Comparison of ENCODE assay signal across 12 cellular contexts in the genomic region with DNA sequence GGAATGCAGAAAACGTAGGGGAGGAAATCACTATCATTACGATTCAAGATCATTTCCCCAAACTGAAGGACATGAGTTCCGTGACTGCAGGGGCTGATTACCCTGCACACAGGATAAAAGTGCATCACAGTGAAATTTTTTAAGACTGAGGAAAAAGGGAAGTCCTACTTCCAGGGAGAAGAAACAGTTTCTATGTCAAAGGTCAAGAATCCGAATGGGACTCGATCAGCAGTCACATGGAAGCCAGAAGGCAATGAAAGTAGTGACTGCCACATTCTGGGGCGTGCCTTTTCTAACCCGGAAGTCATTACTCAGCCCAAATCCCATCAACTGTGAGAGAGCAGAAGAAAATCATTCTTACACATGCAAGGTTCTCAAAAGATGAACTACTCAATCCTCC. TPM values are rescaled to one million over a fixed set of nuclear protein-coding genes. Genes with fewer than 3 reads are reported as not detected.
DNase-seq lines count a peak whose midpoint lies in the region; ATAC-seq and TF ChIP-seq lines count a peak whose summit lies in the region.
"Had no signal": no experiment of that assay in that cellular context is flagged by ENCODE, and none has a peak within 500 bp of the region (broad histone marks: within the 10 kb centered on the region; RNA-seq: fewer than 3 reads in every experiment).

No MANE protein-coding gene starts in this region.

- no peak overlapping the region for H3K4me3 ChIP-seq in smooth muscle cell
- H3K4me3 ChIP-seq: SJSA1, thoracic aorta had no signal

- peaks cover 58% of the 10 kb centered on the region for H3K4me1 Mint-ChIP-seq in CD14-positive monocyte
- peaks cover 9% of the 10 kb centered on the region for H3K4me1 Mint-ChIP-seq in neural crest cell

- H3K9me3 Mint-ChIP-seq in CD14-positive monocyte (no peaks in the 10 kb centered on the region), neural crest cell (no peaks in the 10 kb centered on the region)

- intact Hi-C loops in CD14-positive monocyte (cut with micrococcal nuclease) = no loop called here

- TF ChIP-seq CTCF in CD14-positive monocyte (IDR thresholded peaks at IDR 0.05) (no peak), neural crest cell (conservative IDR thresholded peaks at IDR 0.05) (no peak), smooth muscle cell (IDR thresholded peaks at IDR 0.05; ENCODE audit: borderline replicate concordance, insufficient read depth, poor library complexity, severe bottlenecking) (no peak)

- no peak overlapping the region for H3K27ac ChIP-seq in smooth muscle cell (ENCODE audit: low read depth)
- H3K27ac ChIP-seq: SJSA1, thoracic aorta had no signal

- DNase-seq in CD14-positive monocyte (ENCODE audit: low spot score) (peak; percentile 85), NOMO-1 (lab: John Stamatoyannopoulos, UW; ENCODE audit: unreplicated experiment in 2 of 2) (peak; percentile 73 to 79), fibroblast of gingiva (ENCODE audit: low read depth) (peak; percentile 11), neural crest cell (ENCODE audit: low read depth, low spot score) (no peak), NCI-H1105 (lab: John Stamatoyannopoulos, UW) (no peak), smooth muscle cell (lab: John Stamatoyannopoulos, UW; ENCODE audit: unreplicated experiment) (no peak)
- DNase-seq: DMS 273 treated with DMSO at 0.1 percent for 48 hours; stimulated activated CD4-positive, alpha-beta T cell treated with anti-CD3 and anti-CD28 coated beads, Interleukin-15, amount 100 ng/mL, for 24 hours had no signal

- H3F3A ChIP-seq in smooth muscle cell (ENCODE audit: low read depth) = no peaks in the 10 kb centered on the region

- H2AFZ ChIP-seq in smooth muscle cell (ENCODE audit: low read depth) = no peak overlapping the region

- H3K27me3 Mint-ChIP-seq in CD14-positive monocyte (ENCODE audit: low read depth in 3 of 3) (no peaks in the 10 kb centered on the region), neural crest cell (ENCODE audit: low read depth) (no peaks in the 10 kb centered on the region)

- H3K4me2 ChIP-seq in smooth muscle cell = no peak overlapping the region

- WGBS in smooth muscle cell (ENCODE audit: low lambda C conversion rate) = 83% methylated on average over 7 of the region's 7 CpGs

- no peak overlapping the region for H3K9ac ChIP-seq in smooth muscle cell (ENCODE audit: low read depth)

- H3K4me3 Mint-ChIP-seq in CD14-positive monocyte (peak overlapping the region; percentile 55 to 67), neural crest cell (no peak overlapping the region)

- peaks cover 78% of the 10 kb centered on the region for H3K79me2 ChIP-seq in smooth muscle cell (ENCODE audit: low read depth)

- ATAC-seq in GM21447 (IDR thresholded peaks at IDR 0.05; ENCODE audit: unreplicated experiment) (no peak), HG03039 (IDR thresholded peaks at IDR 0.05; ENCODE audit: unreplicated experiment) (no peak)

- H3K27ac Mint-ChIP-seq in CD14-positive monocyte (peak overlapping the region; percentile 79 to 95 (median 88)), neural crest cell (ENCODE audit: unreplicated experiment) (peak overlapping the region; percentile 7)

- no peaks in the 10 kb centered on the region for H3K36me3 ChIP-seq in smooth muscle cell (ENCODE audit: low read depth)
- H3K36me3 ChIP-seq: thoracic aorta had no signal

- H3K36me3 Mint-ChIP-seq in CD14-positive monocyte (peaks cover 4 to 36% of the 10 kb centered on the region in 2 donors), neural crest cell (ENCODE audit: low read depth) (peaks cover 2% of the 10 kb centered on the region)

- no peaks in the 10 kb centered on the region for H3K4me1 ChIP-seq in smooth muscle cell (ENCODE audit: low read depth)
- H3K4me1 ChIP-seq: SJSA1 had no signal

- H4K20me1 ChIP-seq in smooth muscle cell (ENCODE audit: low read depth) = peaks cover 92% of the 10 kb centered on the region

- H3K27me3 ChIP-seq in smooth muscle cell (ENCODE audit: low read depth) = no peaks in the 10 kb centered on the region
- H3K27me3 ChIP-seq: SJSA1 had no signal

- no peaks in the 10 kb centered on the region for H3K9me3 ChIP-seq in smooth muscle cell (replicated peaks; ENCODE audit: low read depth)
- H3K9me3 ChIP-seq: SJSA1, thoracic aorta had no signal

RNA-seq across cellular contexts. Expression of gene ZZEF1, which starts 12.1 kb away (rescaled TPM):
- 1 to 10 TPM; 2.5 to 3.7 TPM for polyA plus RNA-seq in CD14-positive monocyte
- 26.9 and 28.0 TPM in 2 replicates for total RNA-seq in neural crest cell
- 15.0 and 20.0 TPM in 2 replicates for total RNA-seq in smooth muscle cell
- polyA plus RNA-seq in smooth muscle cell = 3.8 and 5.7 TPM in 2 replicates

RNA-seq across cellular contexts. Expression of gene CYB5D2, which starts 12.3 kb away (rescaled TPM):
- polyA plus RNA-seq in CD14-positive monocyte = 10 to 100 TPM; 10.4 to 14.3 TPM
- total RNA-seq in neural crest cell = 12.1 and 12.9 TPM in 2 replicates
- total RNA-seq in smooth muscle cell = 12.2 and 13.3 TPM in 2 replicates
- 15.2 and 16.7 TPM in 2 replicates for polyA plus RNA-seq in smooth muscle cell

Comparison
In these comparisons a context has a peak if more than half of its experiments do, and no peak if none do; other contexts are left out.
1. DNase-seq: peak in CD14-positive monocyte (single experiment), NOMO-1 (2 of 2) and fibroblast of gingiva (single experiment); none in neural crest cell (single experiment), NCI-H1105 (single experiment) and smooth muscle cell (single experiment).